ENCODE assay signal across 8 cellular contexts in genomic region chr6:138987643-138988468, GRCh38. TPM values are rescaled to one million over a fixed set of nuclear protein-coding genes. Genes with fewer than 3 reads are reported as not detected.
DNase-seq lines count a peak whose midpoint lies in the region; ATAC-seq and TF ChIP-seq lines count a peak whose summit lies in the region.

Gene REPS1 (minus strand): TSS chr6:138988253. CDS start chr6:138987682, 571 bp downstream.

- H3K9me3 ChIP-seq in left ventricle myocardium inferior (replicated peaks) (no peaks in the 10 kb centered on the region), psoas muscle (no peaks in the 10 kb centered on the region)

- peak within 1 kb of the TSS; percentile 95 for H3K4me3 ChIP-seq in left ventricle myocardium inferior
- peak within 1 kb of the TSS; percentile 81 for H3K4me3 ChIP-seq in psoas muscle
- H3K4me3 ChIP-seq in urinary bladder (ENCODE audit: low read depth, low read length), result peak within 1 kb of the TSS; percentile 94

- TF ChIP-seq CTCF in GM13977 (IDR thresholded peaks at IDR 0.05; ENCODE audit: extremely low read depth, insufficient read depth, missing control alignments) (peak; percentile 93), left ventricle myocardium inferior (IDR thresholded peaks at IDR 0.05; ENCODE audit: borderline replicate concordance) (peak; percentile 100), psoas muscle (IDR thresholded peaks at IDR 0.05) (peak; percentile 99)

- peaks cover 1% of the 10 kb centered on the region for H3K27me3 Mint-ChIP-seq in T-helper 1 cell treated with Interleukin-12 subunit alpha and Interleukin-12 subunit beta and Interleukin-4 antibody, amounts not matched to agents 30 μg/mL and 1 μg/mL, for 36 hours (ENCODE audit: low read depth)

- H3K4me1 ChIP-seq in left ventricle myocardium inferior, result peaks cover 59% of the 10 kb centered on the region
- peaks cover 7% of the 10 kb centered on the region for H3K4me1 ChIP-seq in psoas muscle
- no peaks in the 10 kb centered on the region for H3K4me1 ChIP-seq in urinary bladder (ENCODE audit: insufficient read depth)

- H3K27ac ChIP-seq in left ventricle myocardium inferior (replicated peaks) (peak within 1 kb of the TSS; percentile 93), psoas muscle (peak within 1 kb of the TSS; percentile 93), urinary bladder (ENCODE audit: low read depth) (peak within 1 kb of the TSS; percentile 82)

- ATAC-seq in HG02763 (IDR thresholded peaks at IDR 0.05; ENCODE audit: unreplicated experiment) (peak; percentile 92), psoas muscle (peak; percentile 99)

- peak; percentile 96 for DNase-seq in GM13977 (ENCODE audit: low spot score)
- DNase-seq in NCI-H1417 treated with DMSO at 0.1 percent for 48 hours (lab: John Stamatoyannopoulos, UW), result peak; percentile 78
- DNase-seq in amniotic stem cell (lab: John Stamatoyannopoulos, UW), result peak; percentile 86
- DNase-seq in left ventricle myocardium inferior, result peak; percentile 91
- DNase-seq in psoas muscle, result peak; percentile 91 to 95

- in situ Hi-C loops in GM13977 (cut with MboI; ENCODE audit: low pct_unique_long_range_greater_than_20kb, low sequenced_read_pairs, unreplicated experiment), result loop anchor here (5.0 kb wide), 1 partner anchor 171 kb away; no protein-coding TSS in a partner anchor

- WGBS in psoas muscle, 3 donors, result 0 to 1% (median 0%) methylated on average over 75 to 105 of the region's 105 CpGs
- under 1% methylated on average over 105 of the region's 105 CpGs for WGBS in urinary bladder

- peak within 1 kb of the TSS; percentile 89 for H3K4me3 Mint-ChIP-seq in T-helper 1 cell treated with Interleukin-12 subunit alpha and Interleukin-12 subunit beta and Interleukin-4 antibody, amounts not matched to agents 30 μg/mL and 1 μg/mL, for 36 hours

- H3K36me3 Mint-ChIP-seq in T-helper 1 cell treated with Interleukin-12 subunit alpha and Interleukin-12 subunit beta and Interleukin-4 antibody, amounts not matched to agents 30 μg/mL and 1 μg/mL, for 36 hours (ENCODE audit: low read depth), result no peaks in the 10 kb centered on the region

- H3K9me3 Mint-ChIP-seq in T-helper 1 cell treated with Interleukin-12 subunit alpha and Interleukin-12 subunit beta and Interleukin-4 antibody, amounts not matched to agents 30 μg/mL and 1 μg/mL, for 36 hours, result peaks cover 1% of the 10 kb centered on the region

- peaks cover 16% of the 10 kb centered on the region for H3K4me1 Mint-ChIP-seq in T-helper 1 cell treated with Interleukin-12 subunit alpha and Interleukin-12 subunit beta and Interleukin-4 antibody, amounts not matched to agents 30 μg/mL and 1 μg/mL, for 36 hours (ENCODE audit: low read depth)

- no peaks in the 10 kb centered on the region for H3K27me3 ChIP-seq in left ventricle myocardium inferior (ENCODE audit: low read depth)
- no peaks in the 10 kb centered on the region for H3K27me3 ChIP-seq in psoas muscle (ENCODE audit: insufficient read depth in 3 of 3, low read length in 2 of 3)

- peak within 1 kb of the TSS; percentile 94 for H3K27ac Mint-ChIP-seq in T-helper 1 cell treated with Interleukin-12 subunit alpha and Interleukin-12 subunit beta and Interleukin-4 antibody, amounts not matched to agents 30 μg/mL and 1 μg/mL, for 36 hours

- H3K36me3 ChIP-seq in left ventricle myocardium inferior (no peaks in the 10 kb centered on the region), psoas muscle (ENCODE audit: insufficient read depth in 1 of 2, low read depth in 1 of 2) (no peaks in the 10 kb centered on the region), urinary bladder (ENCODE audit: insufficient read depth) (no peaks in the 10 kb centered on the region)

- intact Hi-C loops in left ventricle myocardium inferior (cut with micrococcal nuclease), result loop anchor here (5.0 kb wide), 1 partner anchor 171 kb away; no protein-coding TSS in a partner anchor
- intact Hi-C loops in psoas muscle (cut with DNase I), result loop anchor here (1.0 to 5.0 kb wide), 3 partner anchors 173 to 379 kb away; no protein-coding TSS in a partner anchor

RNA-seq across cellular contexts. Expression of gene REPS1, which starts in this region (rescaled TPM):
- total RNA-seq in left ventricle myocardium inferior (30.6 TPM), psoas muscle (10 to 100 TPM; 16.3 to 23.9 (median 21.5) TPM), urinary bladder (96.8 TPM)
- polyA plus RNA-seq in psoas muscle (10 to 100 TPM; 13.0 to 17.2 (median 16.8) TPM), urinary bladder (26.6 TPM)

Comparison
In these comparisons a context has a peak if more than half of its experiments do, and no peak if none do; other contexts are left out.
1. Peak in every context shown above with its lines: DNase-seq, ATAC-seq, H3K4me3 ChIP-seq and H3K27ac ChIP-seq.